In the genomic region with DNA sequence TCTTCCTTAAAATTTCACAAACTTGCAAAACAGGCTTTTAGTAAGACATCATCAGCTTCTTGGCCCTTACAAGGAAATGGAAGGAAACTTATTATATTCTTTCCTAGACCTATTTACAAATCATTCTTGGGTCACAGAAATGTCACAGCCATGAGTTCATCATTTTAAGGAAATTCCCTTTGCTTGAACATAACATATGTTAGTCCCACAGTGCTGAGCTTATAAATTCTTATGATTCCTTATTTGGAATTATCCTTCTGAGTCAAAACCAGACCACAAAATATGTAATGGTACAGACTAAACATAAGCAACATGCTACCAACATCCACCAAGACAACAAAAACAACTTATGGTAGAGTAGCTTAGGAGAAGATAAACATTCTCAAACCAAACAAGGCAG, we compare ENCODE assay signal across 16 cellular contexts.
DNase-seq lines count a peak whose midpoint lies in the region; ATAC-seq and TF ChIP-seq lines count a peak whose summit lies in the region.
"Had no signal": no experiment of that assay in that cellular context is flagged by ENCODE, and none has a peak within 500 bp of the region (broad histone marks: within the 10 kb centered on the region; RNA-seq: fewer than 3 reads in every experiment).

No MANE protein-coding gene starts in this region.

- no peaks in the 10 kb centered on the region for H3K9me3 ChIP-seq in fibroblast of lung (ENCODE audit: control insufficient read depth, insufficient read depth, low read depth, low read length)
- no peaks in the 10 kb centered on the region for H3K9me3 ChIP-seq in MG63
- H3K9me3 ChIP-seq: upper lobe of left lung had no signal

- no peak overlapping the region for H3K4me2 ChIP-seq in fibroblast of lung (ENCODE audit: extremely low read depth, insufficient read depth, low read length)

- TF ChIP-seq CTCF in fibroblast of lung (conservative IDR thresholded peaks at IDR 0.05 in 1 of 2, IDR thresholded peaks at IDR 0.05 in 1 of 2; ENCODE audit: low read depth in 1 of 2, low read length in 2 of 2) (no peak), retinal pigment epithelial cell (conservative IDR thresholded peaks at IDR 0.05; ENCODE audit: low read depth, low read length) (no peak)

- H2AFZ ChIP-seq in fibroblast of lung (ENCODE audit: low read length) = no peak overlapping the region

- H3K36me3 ChIP-seq in fibroblast of lung (ENCODE audit: control insufficient read depth, insufficient read depth, low read length) (no peaks in the 10 kb centered on the region), MG63 (no peaks in the 10 kb centered on the region)
- H3K36me3 ChIP-seq: upper lobe of left lung had no signal

- H3K27me3 ChIP-seq in fibroblast of lung (ENCODE audit: control insufficient read depth, insufficient read depth, low read length) (no peaks in the 10 kb centered on the region), MG63 (no peaks in the 10 kb centered on the region)
- H3K27me3 ChIP-seq: upper lobe of left lung had no signal

- no peak overlapping the region for H3K9ac ChIP-seq in fibroblast of lung (ENCODE audit: insufficient read depth, low read length)

- H3K4me3 ChIP-seq in fibroblast of lung (replicated peaks in 1 of 4; ENCODE audit: control extremely low read depth in 1 of 4, insufficient read depth in 1 of 4, low read depth in 3 of 4, low read length in 4 of 4) = no peak overlapping the region
- H3K4me3 ChIP-seq in retinal pigment epithelial cell (ENCODE audit: low read length) = no peak overlapping the region
- no peak overlapping the region for H3K4me3 ChIP-seq in MG63
- H3K4me3 ChIP-seq: upper lobe of left lung had no signal

- H3K4me1 ChIP-seq in fibroblast of lung (ENCODE audit: control insufficient read depth, extremely low read depth, insufficient read depth, low read length) = no peaks in the 10 kb centered on the region
- H3K4me1 ChIP-seq: upper lobe of left lung had no signal

- H3K27ac ChIP-seq in fibroblast of lung (ENCODE audit: insufficient read depth, low read length) = no peak overlapping the region
- H3K27ac ChIP-seq: upper lobe of left lung, VCaP had no signal

- peak; percentile 25 for DNase-seq in RPMI7951 (ENCODE audit: low read depth)
- peak; percentile 75 to 88 for DNase-seq in fibroblast of lung (ENCODE audit: low read depth in 2 of 2)
- DNase-seq in retinal pigment epithelial cell (ENCODE audit: low read depth) = peak; percentile 56
- no peak for DNase-seq in DMS79 (lab: John Stamatoyannopoulos, UW)
- DNase-seq in MG63 = no peak
- DNase-seq in DMS79 treated with DMSO at 0.1 percent for 48 hours (lab: John Stamatoyannopoulos, UW) = no peak
- DNase-seq: activated CD8-positive, alpha-beta T cell treated with anti-CD3 and anti-CD28 coated beads, Interleukin-2, amount 10 ng/mL, durations not matched to agents 7 days and 5 days; CD4-positive, CD25-positive, alpha-beta regulatory T cell; hypothalamus; left ventricle myocardium superior; naive B cell; NCI-H446 treated with DMSO at 0.1 percent for 48 hours; stimulated activated CD4-positive, alpha-beta T cell treated with anti-CD3 and anti-CD28 coated beads, Interleukin-2, amount 100 ng/mL, for 24 hours; upper lobe of left lung had no signal

- ATAC-seq in GM19463 (IDR thresholded peaks at IDR 0.05; ENCODE audit: unreplicated experiment) = peak; percentile 31
- ATAC-seq: activated CD8-positive, alpha-beta T cell treated with anti-CD3 and anti-CD28 coated beads, Interleukin-2, amount 10 ng/mL, durations not matched to agents 7 days and 5 days; left ventricle myocardium superior had no signal

- H3K79me2 ChIP-seq in fibroblast of lung (ENCODE audit: control insufficient read depth, insufficient read depth, low read length) = no peaks in the 10 kb centered on the region

- no peaks in the 10 kb centered on the region for H4K20me1 ChIP-seq in fibroblast of lung (ENCODE audit: control insufficient read depth, extremely low read depth, insufficient read depth, low read length)

Comparison
In these comparisons a context has a peak if more than half of its experiments do, and no peak if none do; other contexts are left out.
1. DNase-seq: peak in RPMI7951 (single experiment), fibroblast of lung (2 of 2) and retinal pigment epithelial cell (single experiment); none in DMS79 (single experiment), MG63 (single experiment) and DMS79 treated with DMSO at 0.1 percent for 48 hours (single experiment).